Comparison of ENCODE assay signal across 18 cellular contexts in the genomic region with DNA sequence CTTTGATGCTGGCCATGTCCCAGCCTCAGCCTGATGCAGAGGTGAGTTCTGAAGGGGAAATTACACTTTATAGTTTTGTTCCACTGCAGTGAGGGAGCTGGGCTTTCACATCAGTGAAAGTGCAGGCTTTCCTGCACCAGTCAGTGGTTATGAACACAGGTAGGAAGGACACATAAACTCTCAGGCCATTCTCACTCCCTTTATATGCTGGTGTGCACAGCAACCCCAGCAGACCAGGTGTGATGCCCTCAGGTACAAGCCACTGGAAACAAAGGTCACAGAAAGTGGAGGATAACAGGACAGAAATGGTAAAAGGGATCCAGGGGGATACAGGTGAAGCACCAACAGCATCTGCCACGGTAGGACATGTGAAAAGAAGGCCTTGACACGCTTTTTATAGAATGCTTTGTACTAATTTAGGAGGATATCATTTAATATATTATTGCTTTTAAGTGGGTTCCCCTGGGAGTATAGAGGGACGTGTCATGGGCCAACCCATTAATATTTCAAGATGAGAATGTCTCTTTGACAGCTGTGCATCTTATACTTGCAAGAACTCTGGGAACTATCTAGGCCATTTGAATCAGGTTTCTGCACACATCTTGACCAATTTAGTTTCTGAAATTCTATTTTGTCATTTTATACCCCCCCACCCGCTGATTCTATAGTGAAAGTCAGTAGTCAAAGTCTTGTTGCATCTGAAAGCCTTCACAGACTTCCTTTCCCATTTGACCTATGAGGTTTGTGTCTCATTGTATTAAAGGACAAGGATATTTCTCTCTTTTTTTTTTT.
DNase-seq lines count a peak whose midpoint lies in the region; ATAC-seq and TF ChIP-seq lines count a peak whose summit lies in the region.
"Had no signal": no experiment of that assay in that cellular context is flagged by ENCODE, and none has a peak within 500 bp of the region (broad histone marks: within the 10 kb centered on the region; RNA-seq: fewer than 3 reads in every experiment).

No MANE protein-coding gene starts in this region.

- no peaks in the 10 kb centered on the region for H3K4me1 Mint-ChIP-seq in nephron progenitor cell

- ATAC-seq in GM18909 (IDR thresholded peaks at IDR 0.05; ENCODE audit: poor library complexity, unreplicated experiment) (peak; percentile 74), GM21737 (IDR thresholded peaks at IDR 0.05; ENCODE audit: unreplicated experiment) (peak; percentile 75), HG03354 (IDR thresholded peaks at IDR 0.05; ENCODE audit: poor library complexity, severe bottlenecking, unreplicated experiment) (peak; percentile 58), HG03280 (IDR thresholded peaks at IDR 0.05; ENCODE audit: unreplicated experiment) (no peak)
- ATAC-seq: SK-N-SH treated with all-trans-retinoic acid at 6 μM for 48 hours; stimulated activated naive CD8-positive, alpha-beta T cell treated with anti-CD3 and anti-CD28 coated beads, Interleukin-15, Interleukin-2, amounts not matched to agents 100 U/mL and 50 U/mL, for 24 hours had no signal

- H3K9me3 Mint-ChIP-seq in nephron progenitor cell, result peaks cover 16% of the 10 kb centered on the region

- H3K4me3 ChIP-seq in GM12864 (ENCODE audit: low read depth, low read length), result no peak overlapping the region
- H3K4me3 ChIP-seq: skin epidermis, vagina had no signal

- TF ChIP-seq CTCF in GM12864 (IDR thresholded peaks at IDR 0.05; ENCODE audit: low read depth, low read length, missing control alignments) (no peak), nephron progenitor cell (IDR thresholded peaks at IDR 0.05) (no peak)

- H3K36me3 Mint-ChIP-seq in nephron progenitor cell (ENCODE audit: low read depth), result peaks cover 4% of the 10 kb centered on the region

- peaks cover 9% of the 10 kb centered on the region for H3K27me3 Mint-ChIP-seq in nephron progenitor cell (ENCODE audit: low read depth, poor library complexity)

- H3K27ac Mint-ChIP-seq in nephron progenitor cell, result no peak overlapping the region

- DNase-seq in GM12864 (ENCODE audit: low read depth), result peak; percentile 76
- DNase-seq in NCI-H2081 treated with DMSO at 0.1 percent for 48 hours (lab: John Stamatoyannopoulos, UW), result no peak
- DNase-seq in SKM-1 treated with dmso at 0.1 percent for 144 hours (lab: John Stamatoyannopoulos, UW; ENCODE audit: unreplicated experiment), result no peak
- no peak for DNase-seq in nephron progenitor cell
- DNase-seq: AML-193; erythroblast; kidney glomerular epithelial cell; NCI-H1417; NCI-H446; stimulated activated naive CD8-positive, alpha-beta T cell treated with anti-CD3 and anti-CD28 coated beads, Interleukin-15, Interleukin-2, amounts not matched to agents 100 U/mL and 50 U/mL, for 24 hours; WERI-Rb-1 had no signal

- H3K4me3 Mint-ChIP-seq in nephron progenitor cell, result no peak overlapping the region
